In genomic region chr9:81852820-81853219, GRCh38 we compare ENCODE assay signal across 5 cellular contexts.
"Had no signal": no experiment of that assay in that cellular context is flagged by ENCODE, and none has a peak within 500 bp of the region (broad histone marks: within the 10 kb centered on the region; RNA-seq: fewer than 3 reads in every experiment).

No MANE protein-coding gene starts in this region.

- H3K27ac Mint-ChIP-seq: IgD-negative memory B cell had no signal

- DNase-seq: IMR-90, KBM-7 had no signal

- ATAC-seq: HepG2, K562 had no signal

- H3K9me3 Mint-ChIP-seq: IgD-negative memory B cell had no signal

- H3K4me1 Mint-ChIP-seq: IgD-negative memory B cell had no signal

- H3K27me3 Mint-ChIP-seq: IgD-negative memory B cell had no signal

- H3K36me3 Mint-ChIP-seq: IgD-negative memory B cell had no signal
